Comparison of ENCODE assay signal across 1 cellular context in genomic region chr11:93922830-93923229, GRCh38.
TF ChIP-seq lines count a peak whose summit lies in the region.

No MANE protein-coding gene starts in this region.

TF ChIP-seq in HepG2, 621 proteins besides CTCF, POLR2A, EP300 and RAD21 (continued from another document and continues in another):
- peak; percentile 61; the same call in 1 of the 2 replicates for TF ChIP-seq AHDC1 (CRISPR knock-in tag; IDR thresholded peaks at IDR 0.05; ENCODE audit: borderline replicate concordance)
- no peak for TF ChIP-seq FOSL2 (CRISPR knock-in tag; IDR thresholded peaks at IDR 0.05)
- peak; percentile 52; the same call in 1 of the 2 replicates for TF ChIP-seq HMG20A (CRISPR knock-in tag; IDR thresholded peaks at IDR 0.05; ENCODE audit: borderline replicate concordance)
- no peak; the same call in 1 of the 2 replicates for TF ChIP-seq GABPB1 (CRISPR knock-in tag; IDR thresholded peaks at IDR 0.05)
- no peak for TF ChIP-seq ZNF678 (CRISPR knock-in tag; IDR thresholded peaks at IDR 0.05)
- TF ChIP-seq PAF1 (CRISPR knock-in tag; IDR thresholded peaks at IDR 0.05) = no peak
- no peak for TF ChIP-seq SALL2 (CRISPR knock-in tag; IDR thresholded peaks at IDR 0.05)
- no peak for TF ChIP-seq KLF15 (CRISPR knock-in tag; IDR thresholded peaks at IDR 0.05; ENCODE audit: borderline replicate concordance)
- TF ChIP-seq ZMYM4 (CRISPR knock-in tag; IDR thresholded peaks at IDR 0.05) = peak; percentile 51
- TF ChIP-seq ZSCAN12 (CRISPR knock-in tag; IDR thresholded peaks at IDR 0.05) = no peak
- 0 out of 2 replicates have a peak, but pooled peaks have one; percentile 12 for TF ChIP-seq WIZ (CRISPR knock-in tag; IDR thresholded peaks at IDR 0.05)
- TF ChIP-seq ZNF530 (CRISPR knock-in tag; IDR thresholded peaks at IDR 0.05; ENCODE audit: low read depth) = no peak
- TF ChIP-seq TP53 (CRISPR knock-in tag; conservative IDR thresholded peaks at IDR 0.05) = no peak
- TF ChIP-seq, protein P1, sequence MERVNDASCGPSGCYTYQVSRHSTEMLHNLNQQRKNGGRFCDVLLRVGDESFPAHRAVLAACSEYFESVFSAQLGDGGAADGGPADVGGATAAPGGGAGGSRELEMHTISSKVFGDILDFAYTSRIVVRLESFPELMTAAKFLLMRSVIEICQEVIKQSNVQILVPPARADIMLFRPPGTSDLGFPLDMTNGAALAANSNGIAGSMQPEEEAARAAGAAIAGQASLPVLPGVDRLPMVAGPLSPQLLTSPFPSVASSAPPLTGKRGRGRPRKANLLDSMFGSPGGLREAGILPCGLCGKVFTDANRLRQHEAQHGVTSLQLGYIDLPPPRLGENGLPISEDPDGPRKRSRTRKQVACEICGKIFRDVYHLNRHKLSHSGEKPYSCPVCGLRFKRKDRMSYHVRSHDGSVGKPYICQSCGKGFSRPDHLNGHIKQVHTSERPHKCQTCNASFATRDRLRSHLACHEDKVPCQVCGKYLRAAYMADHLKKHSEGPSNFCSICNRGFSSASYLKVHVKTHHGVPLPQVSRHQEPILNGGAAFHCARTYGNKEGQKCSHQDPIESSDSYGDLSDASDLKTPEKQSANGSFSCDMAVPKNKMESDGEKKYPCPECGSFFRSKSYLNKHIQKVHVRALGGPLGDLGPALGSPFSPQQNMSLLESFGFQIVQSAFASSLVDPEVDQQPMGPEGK (CRISPR knock-in tag; IDR thresholded peaks at IDR 0.05) = no peak
- TF ChIP-seq SNAPC2 (CRISPR knock-in tag; IDR thresholded peaks at IDR 0.05) = no peak
- TF ChIP-seq, protein P2, sequence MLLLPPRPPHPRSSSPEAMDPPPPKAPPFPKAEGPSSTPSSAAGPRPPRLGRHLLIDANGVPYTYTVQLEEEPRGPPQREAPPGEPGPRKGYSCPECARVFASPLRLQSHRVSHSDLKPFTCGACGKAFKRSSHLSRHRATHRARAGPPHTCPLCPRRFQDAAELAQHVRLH (CRISPR knock-in tag; IDR thresholded peaks at IDR 0.05; ENCODE audit: borderline replicate concordance, low read depth) = no peak
- no peak for TF ChIP-seq ZNF44 (CRISPR knock-in tag; IDR thresholded peaks at IDR 0.05)
- peak; percentile 19; the same call in 1 of the 2 replicates for TF ChIP-seq MIXL1 (CRISPR knock-in tag; IDR thresholded peaks at IDR 0.05)
- TF ChIP-seq GATAD2A (CRISPR knock-in tag; IDR thresholded peaks at IDR 0.05) = peak; percentile 41; the same call in 1 of the 2 replicates
- TF ChIP-seq PLRG1 (conservative IDR thresholded peaks at IDR 0.05) = no peak
- TF ChIP-seq ATM (IDR thresholded peaks at IDR 0.05; ENCODE audit: borderline replicate concordance) = no peak
- no peak for TF ChIP-seq ZNF564 (CRISPR knock-in tag; IDR thresholded peaks at IDR 0.05)
- TF ChIP-seq PCBP2 (optimal IDR thresholded peaks at IDR 0.05; ENCODE audit: low read depth, low read length, poor library complexity, severe bottlenecking) = no peak
- TF ChIP-seq ZNF891 (CRISPR knock-in tag; IDR thresholded peaks at IDR 0.05) = no peak
- TF ChIP-seq, protein P3, sequence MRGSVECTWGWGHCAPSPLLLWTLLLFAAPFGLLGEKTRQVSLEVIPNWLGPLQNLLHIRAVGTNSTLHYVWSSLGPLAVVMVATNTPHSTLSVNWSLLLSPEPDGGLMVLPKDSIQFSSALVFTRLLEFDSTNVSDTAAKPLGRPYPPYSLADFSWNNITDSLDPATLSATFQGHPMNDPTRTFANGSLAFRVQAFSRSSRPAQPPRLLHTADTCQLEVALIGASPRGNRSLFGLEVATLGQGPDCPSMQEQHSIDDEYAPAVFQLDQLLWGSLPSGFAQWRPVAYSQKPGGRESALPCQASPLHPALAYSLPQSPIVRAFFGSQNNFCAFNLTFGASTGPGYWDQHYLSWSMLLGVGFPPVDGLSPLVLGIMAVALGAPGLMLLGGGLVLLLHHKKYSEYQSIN (CRISPR knock-in tag; IDR thresholded peaks at IDR 0.05; ENCODE audit: borderline replicate concordance) = no peak
- TF ChIP-seq SETDB1 (CRISPR knock-in tag; IDR thresholded peaks at IDR 0.05; ENCODE audit: borderline replicate concordance) = no peak
- TF ChIP-seq RXRA (CRISPR knock-in tag; IDR thresholded peaks at IDR 0.05) = no peak
- TF ChIP-seq, protein P4, sequence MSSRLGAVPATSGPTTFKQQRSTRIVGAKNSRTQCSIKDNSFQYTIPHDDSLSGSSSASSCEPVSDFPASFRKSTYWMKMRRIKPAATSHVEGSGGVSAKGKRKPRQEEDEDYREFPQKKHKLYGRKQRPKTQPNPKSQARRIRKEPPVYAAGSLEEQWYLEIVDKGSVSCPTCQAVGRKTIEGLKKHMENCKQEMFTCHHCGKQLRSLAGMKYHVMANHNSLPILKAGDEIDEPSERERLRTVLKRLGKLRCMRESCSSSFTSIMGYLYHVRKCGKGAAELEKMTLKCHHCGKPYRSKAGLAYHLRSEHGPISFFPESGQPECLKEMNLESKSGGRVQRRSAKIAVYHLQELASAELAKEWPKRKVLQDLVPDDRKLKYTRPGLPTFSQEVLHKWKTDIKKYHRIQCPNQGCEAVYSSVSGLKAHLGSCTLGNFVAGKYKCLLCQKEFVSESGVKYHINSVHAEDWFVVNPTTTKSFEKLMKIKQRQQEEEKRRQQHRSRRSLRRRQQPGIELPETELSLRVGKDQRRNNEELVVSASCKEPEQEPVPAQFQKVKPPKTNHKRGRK (CRISPR knock-in tag; IDR thresholded peaks at IDR 0.05) = no peak
- TF ChIP-seq, protein P5, sequence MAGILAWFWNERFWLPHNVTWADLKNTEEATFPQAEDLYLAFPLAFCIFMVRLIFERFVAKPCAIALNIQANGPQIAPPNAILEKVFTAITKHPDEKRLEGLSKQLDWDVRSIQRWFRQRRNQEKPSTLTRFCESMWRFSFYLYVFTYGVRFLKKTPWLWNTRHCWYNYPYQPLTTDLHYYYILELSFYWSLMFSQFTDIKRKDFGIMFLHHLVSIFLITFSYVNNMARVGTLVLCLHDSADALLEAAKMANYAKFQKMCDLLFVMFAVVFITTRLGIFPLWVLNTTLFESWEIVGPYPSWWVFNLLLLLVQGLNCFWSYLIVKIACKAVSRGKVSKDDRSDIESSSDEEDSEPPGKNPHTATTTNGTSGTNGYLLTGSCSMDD (CRISPR knock-in tag; IDR thresholded peaks at IDR 0.05) = no peak
- TF ChIP-seq, protein P6, sequence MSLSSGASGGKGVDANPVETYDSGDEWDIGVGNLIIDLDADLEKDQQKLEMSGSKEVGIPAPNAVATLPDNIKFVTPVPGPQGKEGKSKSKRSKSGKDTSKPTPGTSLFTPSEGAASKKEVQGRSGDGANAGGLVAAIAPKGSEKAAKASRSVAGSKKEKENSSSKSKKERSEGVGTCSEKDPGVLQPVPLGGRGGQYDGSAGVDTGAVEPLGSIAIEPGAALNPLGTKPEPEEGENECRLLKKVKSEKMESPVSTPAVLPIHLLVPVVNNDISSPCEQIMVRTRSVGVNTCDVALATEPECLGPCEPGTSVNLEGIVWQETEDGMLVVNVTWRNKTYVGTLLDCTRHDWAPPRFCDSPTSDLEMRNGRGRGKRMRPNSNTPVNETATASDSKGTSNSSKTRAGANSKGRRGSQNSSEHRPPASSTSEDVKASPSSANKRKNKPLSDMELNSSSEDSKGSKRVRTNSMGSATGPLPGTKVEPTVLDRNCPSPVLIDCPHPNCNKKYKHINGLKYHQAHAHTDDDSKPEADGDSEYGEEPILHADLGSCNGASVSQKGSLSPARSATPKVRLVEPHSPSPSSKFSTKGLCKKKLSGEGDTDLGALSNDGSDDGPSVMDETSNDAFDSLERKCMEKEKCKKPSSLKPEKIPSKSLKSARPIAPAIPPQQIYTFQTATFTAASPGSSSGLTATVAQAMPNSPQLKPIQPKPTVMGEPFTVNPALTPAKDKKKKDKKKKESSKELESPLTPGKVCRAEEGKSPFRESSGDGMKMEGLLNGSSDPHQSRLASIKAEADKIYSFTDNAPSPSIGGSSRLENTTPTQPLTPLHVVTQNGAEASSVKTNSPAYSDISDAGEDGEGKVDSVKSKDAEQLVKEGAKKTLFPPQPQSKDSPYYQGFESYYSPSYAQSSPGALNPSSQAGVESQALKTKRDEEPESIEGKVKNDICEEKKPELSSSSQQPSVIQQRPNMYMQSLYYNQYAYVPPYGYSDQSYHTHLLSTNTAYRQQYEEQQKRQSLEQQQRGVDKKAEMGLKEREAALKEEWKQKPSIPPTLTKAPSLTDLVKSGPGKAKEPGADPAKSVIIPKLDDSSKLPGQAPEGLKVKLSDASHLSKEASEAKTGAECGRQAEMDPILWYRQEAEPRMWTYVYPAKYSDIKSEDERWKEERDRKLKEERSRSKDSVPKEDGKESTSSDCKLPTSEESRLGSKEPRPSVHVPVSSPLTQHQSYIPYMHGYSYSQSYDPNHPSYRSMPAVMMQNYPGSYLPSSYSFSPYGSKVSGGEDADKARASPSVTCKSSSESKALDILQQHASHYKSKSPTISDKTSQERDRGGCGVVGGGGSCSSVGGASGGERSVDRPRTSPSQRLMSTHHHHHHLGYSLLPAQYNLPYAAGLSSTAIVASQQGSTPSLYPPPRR (CRISPR knock-in tag; IDR thresholded peaks at IDR 0.05; ENCODE audit: borderline replicate concordance) = no peak
- no peak for TF ChIP-seq ZNF562 (CRISPR knock-in tag; IDR thresholded peaks at IDR 0.05; ENCODE audit: borderline replicate concordance)
- TF ChIP-seq ZNF788 (CRISPR knock-in tag; IDR thresholded peaks at IDR 0.05; ENCODE audit: borderline replicate concordance) = no peak
- TF ChIP-seq IKZF4 (CRISPR knock-in tag; IDR thresholded peaks at IDR 0.05; ENCODE audit: borderline replicate concordance, low read depth, not compliant biosample characterization) = no peak
- TF ChIP-seq ZBTB14 (CRISPR knock-in tag; IDR thresholded peaks at IDR 0.05) = no peak
- no peak for TF ChIP-seq ZFP1 (CRISPR knock-in tag; IDR thresholded peaks at IDR 0.05)
- TF ChIP-seq NFIC (IDR thresholded peaks at IDR 0.05; ENCODE audit: low read length) = no peak
- no peak for TF ChIP-seq TFAP4 (IDR thresholded peaks at IDR 0.05; ENCODE audit: borderline replicate concordance, low read depth)
- TF ChIP-seq THYN1 (CRISPR knock-in tag; IDR thresholded peaks at IDR 0.05; ENCODE audit: borderline replicate concordance, low read depth) = no peak
- TF ChIP-seq ZFAT (CRISPR knock-in tag; conservative IDR thresholded peaks at IDR 0.05) = no peak
- 0 out of 2 replicates have a peak, but pooled peaks have one; percentile 49 for TF ChIP-seq IKZF5 (CRISPR knock-in tag; IDR thresholded peaks at IDR 0.05)
- no peak for TF ChIP-seq CREB3 (CRISPR knock-in tag; IDR thresholded peaks at IDR 0.05)
- no peak for TF ChIP-seq ZNF615 (CRISPR knock-in tag; IDR thresholded peaks at IDR 0.05; ENCODE audit: borderline replicate concordance)
